In the genomic region with DNA sequence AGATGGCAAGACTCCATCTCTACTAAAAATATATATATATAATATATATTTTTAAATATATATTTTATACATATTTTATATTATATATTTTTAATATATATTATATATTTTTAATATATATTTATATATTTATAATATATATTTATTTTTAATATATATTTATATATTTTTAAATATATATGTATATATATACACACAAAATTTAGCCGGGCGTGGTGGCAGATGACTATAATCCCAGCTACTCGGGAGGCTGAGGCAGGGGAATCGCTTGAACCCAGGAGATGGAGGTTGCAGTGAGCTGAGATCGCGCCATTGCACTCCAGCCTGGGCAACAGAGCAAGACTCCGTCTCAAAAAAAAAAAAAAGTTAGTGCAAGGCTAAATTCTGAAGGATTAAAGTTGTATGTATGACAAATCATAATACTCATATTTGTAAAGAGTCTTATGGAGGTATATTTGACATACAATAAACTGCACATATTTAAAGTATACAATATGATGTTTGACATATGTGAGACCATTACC, we compare ENCODE assay signal across 8 cellular contexts. TPM values are rescaled to one million over a fixed set of nuclear protein-coding genes. Genes with fewer than 3 reads are reported as not detected.
DNase-seq lines count a peak whose midpoint lies in the region; TF ChIP-seq lines count a peak whose summit lies in the region.

No MANE protein-coding gene starts in this region.

- H3K9me3 ChIP-seq in DOHH2 (ENCODE audit: control insufficient read depth, insufficient read depth, low read length) (no peaks in the 10 kb centered on the region), Peyer's patch (no peaks in the 10 kb centered on the region)

- no peaks in the 10 kb centered on the region for H4K20me1 ChIP-seq in DOHH2 (ENCODE audit: control insufficient read depth, insufficient read depth, low read depth, low read length)

- H3K9me2 ChIP-seq in DOHH2 (replicated peaks; ENCODE audit: control insufficient read depth, low read length): no peaks in the 10 kb centered on the region

- TF ChIP-seq CTCF in DOHH2 (IDR thresholded peaks at IDR 0.05; ENCODE audit: low read depth, low read length, poor library complexity, severe bottlenecking) (no peak), Peyer's patch (IDR thresholded peaks at IDR 0.05) (no peak), GM20000 (IDR thresholded peaks at IDR 0.05; ENCODE audit: extremely low read depth, missing control alignments) (no peak)

- H3K27me3 ChIP-seq in DOHH2 (ENCODE audit: control insufficient read depth, low read length) (no peaks in the 10 kb centered on the region), Peyer's patch (no peaks in the 10 kb centered on the region), rectal smooth muscle tissue (ENCODE audit: control insufficient read depth, insufficient read depth, low read length) (no peaks in the 10 kb centered on the region)

- H3F3A ChIP-seq in DOHH2 (ENCODE audit: control insufficient read depth, insufficient read depth): peaks cover 42% of the 10 kb centered on the region

- H3K27ac ChIP-seq in DOHH2 (ENCODE audit: low read depth, low read length): peak overlapping the region; percentile 83
- H3K27ac ChIP-seq in Peyer's patch: peak overlapping the region; percentile 84 to 91 (median 86)
- peak overlapping the region; percentile 89 for H3K27ac ChIP-seq in epithelial cell of prostate
- H3K27ac ChIP-seq in rectal smooth muscle tissue (ENCODE audit: low read depth, low read length): peak overlapping the region; percentile 95

- peaks cover 43% of the 10 kb centered on the region for H3K79me2 ChIP-seq in DOHH2 (ENCODE audit: control insufficient read depth, low read length)

- H3K36me3 ChIP-seq in DOHH2 (ENCODE audit: control insufficient read depth, low read length) (peaks cover 27% of the 10 kb centered on the region), Peyer's patch (peaks cover 0 to 8% (median 0%) of the 10 kb centered on the region in 3 donors), rectal smooth muscle tissue (ENCODE audit: control insufficient read depth, insufficient read depth, low read length) (peaks cover 7% of the 10 kb centered on the region)

- peak overlapping the region; percentile 91 for H3K4me3 ChIP-seq in DOHH2 (ENCODE audit: low read length)
- peak overlapping the region in 3 of 4 donors; percentile 59 to 89 (median 73) for H3K4me3 ChIP-seq in Peyer's patch
- H3K4me3 ChIP-seq in rectal smooth muscle tissue (ENCODE audit: low read length): peak overlapping the region; percentile 94

- H3K4me1 ChIP-seq in DOHH2 (ENCODE audit: control insufficient read depth, low read length): peaks cover 34% of the 10 kb centered on the region
- peaks cover 0 to 13% (median 3%) of the 10 kb centered on the region in 4 donors for H3K4me1 ChIP-seq in Peyer's patch
- H3K4me1 ChIP-seq in rectal smooth muscle tissue (ENCODE audit: control insufficient read depth, insufficient read depth, low read length): peaks cover 8% of the 10 kb centered on the region

- TF ChIP-seq POLR2A in Peyer's patch (IDR thresholded peaks at IDR 0.05): no peak

- H3K9ac ChIP-seq in rectal smooth muscle tissue (ENCODE audit: low read length): no peak overlapping the region

- peak overlapping the region; percentile 92 for H3K4me2 ChIP-seq in DOHH2 (ENCODE audit: low read length)

- DNase-seq in Peyer's patch: no peak
- DNase-seq in epithelial cell of prostate (ENCODE audit: low read depth, low spot score): no peak
- DNase-seq in T1000 (lab: John Stamatoyannopoulos, UW): no peak
- no peak for DNase-seq in NCI-H1092 (lab: John Stamatoyannopoulos, UW)
- no peak for DNase-seq in GM20000 (ENCODE audit: low spot score)
- DNase-seq in NCI-H1048 (lab: John Stamatoyannopoulos, UW): no peak

RNA-seq across cellular contexts. Expression of gene TDG, which starts 7.7 kb away (rescaled TPM):
- total RNA-seq in Peyer's patch: 10 to 100 TPM; 24.5 to 37.0 (median 31.1) TPM

RNA-seq across cellular contexts. Expression of gene HSP90B1, which starts 27.7 kb away (rescaled TPM):
- total RNA-seq in Peyer's patch: 100 to 1,000 TPM; 197 to 655 (median 335) TPM
